In the genomic region with DNA sequence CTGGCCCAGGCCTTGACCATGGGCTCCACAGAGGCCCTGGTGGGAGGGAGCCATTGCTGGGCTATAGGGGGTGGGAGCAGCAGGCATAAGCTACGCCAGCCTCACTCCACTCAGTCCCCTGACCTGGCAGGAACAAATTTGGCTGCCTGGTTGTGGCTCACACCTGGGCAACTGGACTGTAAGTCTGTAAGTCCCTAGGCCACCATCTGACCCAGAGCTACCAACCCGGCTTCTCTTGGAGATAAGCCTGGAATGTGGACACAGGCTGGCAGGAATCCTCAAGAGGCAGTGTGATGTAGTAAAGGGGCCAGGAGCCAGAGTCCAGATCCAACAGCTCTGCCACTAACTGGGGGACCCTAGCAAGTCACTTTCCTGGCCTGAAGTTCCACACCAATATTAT, we compare ENCODE assay signal across 19 cellular contexts.
"Had no signal": no experiment of that assay in that cellular context is flagged by ENCODE, and none has a peak within 500 bp of the region (broad histone marks: within the 10 kb centered on the region; RNA-seq: fewer than 3 reads in every experiment).

No MANE protein-coding gene starts in this region.

- H3K4me1 ChIP-seq: parathyroid adenoma, uterus had no signal

- H3K4me3 ChIP-seq: mucosa of descending colon, tibial artery, uterus had no signal

- ATAC-seq: activated T-cell treated with anti-CD3 and anti-CD28 coated beads, Interleukin-2, amount 50 U/mL, for 72 hours; mucosa of descending colon; naive thymus-derived CD4-positive, alpha-beta T cell; stimulated activated naive B cell treated with anti-CD40 and anti-IgM and Interleukin-4, amounts not matched to agents 10 μg/mL and 1 μg/mL and 100 μg/mL, for 72 hours had no signal

- H3K27ac Mint-ChIP-seq: activated B cell treated with CpG ODN at 0.5 μM for 24 hours; activated naive CD8-positive, alpha-beta T cell treated with anti-CD3 and anti-CD28 coated beads for 36 hours; activated T-cell treated with anti-CD3 and anti-CD28 coated beads, Interleukin-2, amount 50 U/mL, for 72 hours; brain; naive thymus-derived CD4-positive, alpha-beta T cell; T-helper 2 cell treated with Interferon-gamma antibody and Interleukin-4, amounts not matched to agents 5 μg/mL and 100 μg/mL, for 36 hours had no signal

- H3K9me3 Mint-ChIP-seq: activated B cell treated with CpG ODN at 0.5 μM for 24 hours; activated naive CD8-positive, alpha-beta T cell treated with anti-CD3 and anti-CD28 coated beads for 36 hours; activated T-cell treated with anti-CD3 and anti-CD28 coated beads, Interleukin-2, amount 50 U/mL, for 72 hours; brain; central memory CD8-positive, alpha-beta T cell; T-helper 2 cell treated with Interferon-gamma antibody and Interleukin-4, amounts not matched to agents 5 μg/mL and 100 μg/mL, for 36 hours had no signal

- H3K27me3 ChIP-seq: tibial artery, uterus had no signal

- H3K27me3 Mint-ChIP-seq: activated B cell treated with CpG ODN at 0.5 μM for 24 hours; activated naive CD8-positive, alpha-beta T cell treated with anti-CD3 and anti-CD28 coated beads for 36 hours; central memory CD8-positive, alpha-beta T cell; naive thymus-derived CD4-positive, alpha-beta T cell; stimulated activated naive B cell treated with anti-CD40 and anti-IgM and Interleukin-4, amounts not matched to agents 10 μg/mL and 1 μg/mL and 100 μg/mL, for 72 hours had no signal

- H3K4me3 Mint-ChIP-seq: activated B cell treated with CpG ODN at 0.5 μM for 24 hours; activated naive CD8-positive, alpha-beta T cell treated with anti-CD3 and anti-CD28 coated beads for 36 hours; activated T-cell treated with anti-CD3 and anti-CD28 coated beads, Interleukin-2, amount 50 U/mL, for 72 hours; brain; central memory CD8-positive, alpha-beta T cell; stimulated activated naive B cell treated with anti-CD40 and anti-IgM and Interleukin-4, amounts not matched to agents 10 μg/mL and 1 μg/mL and 100 μg/mL, for 72 hours; T-helper 2 cell treated with Interferon-gamma antibody and Interleukin-4, amounts not matched to agents 5 μg/mL and 100 μg/mL, for 36 hours had no signal

- DNase-seq: activated B cell treated with CpG ODN at 0.5 μM for 24 hours; activated CD4-positive, alpha-beta T cell treated with anti-CD3 and anti-CD28 coated beads for 48 hours; activated CD8-positive, alpha-beta memory T cell treated with anti-CD3 and anti-CD28 coated beads, Interleukin-2, amount 50 U/mL, for 48 hours; activated naive CD8-positive, alpha-beta T cell treated with anti-CD3 and anti-CD28 coated beads for 36 hours; activated T-cell treated with anti-CD3 and anti-CD28 coated beads, Interleukin-2, amount 50 U/mL, for 72 hours; amygdala; effector memory CD4-positive, alpha-beta T cell; foreskin melanocyte; mammary epithelial cell; mucosa of descending colon; naive thymus-derived CD4-positive, alpha-beta T cell; stimulated activated CD4-positive, alpha-beta T cell treated with anti-CD3 and anti-CD28 coated beads, Interleukin-2, amount 100 ng/mL, for 48 hours; stimulated activated naive B cell treated with anti-CD40 and anti-IgM and Interleukin-4, amounts not matched to agents 10 μg/mL and 1 μg/mL and 100 μg/mL, for 72 hours; tibial artery; uterus had no signal

- H3K36me3 Mint-ChIP-seq: activated naive CD8-positive, alpha-beta T cell treated with anti-CD3 and anti-CD28 coated beads for 36 hours; brain had no signal

- H3K9me3 ChIP-seq: mucosa of descending colon, tibial artery, uterus had no signal

- H3K4me1 Mint-ChIP-seq: central memory CD8-positive, alpha-beta T cell had no signal

- H3K36me3 ChIP-seq: tibial artery, uterus had no signal

- H3K27ac ChIP-seq: parathyroid adenoma, uterus had no signal
